Comparison of ENCODE assay signal across 10 cellular contexts in genomic region chr4:575281-576141, GRCh38. TPM values are rescaled to one million over a fixed set of nuclear protein-coding genes. Genes with fewer than 3 reads are reported as not detected.
DNase-seq lines count a peak whose midpoint lies in the region; ATAC-seq and TF ChIP-seq lines count a peak whose summit lies in the region.
"Had no signal": no experiment of that assay in that cellular context is flagged by ENCODE, and none has a peak within 500 bp of the region (broad histone marks: within the 10 kb centered on the region; RNA-seq: fewer than 3 reads in every experiment).

No MANE protein-coding gene starts in this region.

- ATAC-seq in activated CD8-positive, alpha-beta T cell treated with anti-CD3 and anti-CD28 coated beads for 36 hours = peak; percentile 21
- no peak for ATAC-seq in activated CD8-positive, alpha-beta T cell treated with anti-CD3 and anti-CD28 coated beads, Interleukin-2, amount 10 ng/mL, durations not matched to agents 7 days and 5 days
- ATAC-seq in stimulated activated naive CD8-positive, alpha-beta T cell treated with anti-CD3 and anti-CD28 coated beads, Interleukin-15, Interleukin-2, amounts not matched to agents 100 U/mL and 50 U/mL, for 24 hours = no peak
- no peak for ATAC-seq in GM21515 (IDR thresholded peaks at IDR 0.05; ENCODE audit: unreplicated experiment)

- no peak for TF ChIP-seq CTCF in activated CD8-positive, alpha-beta T cell treated with anti-CD3 and anti-CD28 coated beads for 36 hours (IDR thresholded peaks at IDR 0.05)
- TF ChIP-seq CTCF in adrenal gland (IDR thresholded peaks at IDR 0.05) (no peak), hepatocyte (IDR thresholded peaks at IDR 0.05; ENCODE audit: poor library complexity) (no peak)

- no peaks in the 10 kb centered on the region for H3K36me3 ChIP-seq in adrenal gland (replicated peaks in 1 of 2)
- no peaks in the 10 kb centered on the region for H3K36me3 ChIP-seq in hepatocyte (replicated peaks; ENCODE audit: insufficient read depth, low read depth)
- H3K36me3 ChIP-seq: neutrophil had no signal

- H3K27me3 ChIP-seq in adrenal gland = peaks cover 56% of the 10 kb centered on the region
- peaks cover 73% of the 10 kb centered on the region for H3K27me3 ChIP-seq in hepatocyte

- H3K4me1 ChIP-seq in adrenal gland (replicated peaks in 1 of 2) (no peaks in the 10 kb centered on the region), hepatocyte (ENCODE audit: insufficient read depth) (no peaks in the 10 kb centered on the region)

- no peak overlapping the region for H3K27ac Mint-ChIP-seq in activated CD8-positive, alpha-beta T cell treated with anti-CD3 and anti-CD28 coated beads for 36 hours
- no peak overlapping the region for H3K27ac Mint-ChIP-seq in activated CD8-positive, alpha-beta T cell treated with anti-CD3 and anti-CD28 coated beads, Interleukin-2, amount 10 ng/mL, durations not matched to agents 7 days and 5 days
- H3K27ac Mint-ChIP-seq: activated naive CD4-positive, alpha-beta T cell treated with anti-CD3 and anti-CD28 coated beads, Interleukin-2, amount 50 U/mL, for 24 hours had no signal

- H3K9me3 Mint-ChIP-seq in activated CD8-positive, alpha-beta T cell treated with anti-CD3 and anti-CD28 coated beads for 36 hours = no peaks in the 10 kb centered on the region
- no peaks in the 10 kb centered on the region for H3K9me3 Mint-ChIP-seq in activated CD8-positive, alpha-beta T cell treated with anti-CD3 and anti-CD28 coated beads, Interleukin-2, amount 10 ng/mL, durations not matched to agents 7 days and 5 days (ENCODE audit: insufficient read depth)

- H3K9me2 ChIP-seq in hepatocyte (replicated peaks; ENCODE audit: insufficient read depth) = no peaks in the 10 kb centered on the region

- peaks cover 58% of the 10 kb centered on the region for H3K27me3 Mint-ChIP-seq in activated CD8-positive, alpha-beta T cell treated with anti-CD3 and anti-CD28 coated beads for 36 hours
- H3K27me3 Mint-ChIP-seq in activated CD8-positive, alpha-beta T cell treated with anti-CD3 and anti-CD28 coated beads, Interleukin-2, amount 10 ng/mL, durations not matched to agents 7 days and 5 days (ENCODE audit: low read depth) = peaks cover 51% of the 10 kb centered on the region

- H3K9me3 ChIP-seq in adrenal gland (replicated peaks in 1 of 3) (no peaks in the 10 kb centered on the region), hepatocyte (ENCODE audit: low read depth) (no peaks in the 10 kb centered on the region)
- H3K9me3 ChIP-seq: neutrophil had no signal

- WGBS in adrenal gland, 4 donors = 0 to 2% (median 2%) methylated on average over 1 to 120 of the region's 127 CpGs; no CpG with 5 or more reads in 1 of the 4 donors
- WGBS in hepatocyte (ENCODE audit: low lambda C conversion rate, missing lambda C conversion rate) = 2% methylated on average over 86 of the region's 127 CpGs

- H3K4me1 Mint-ChIP-seq in activated CD8-positive, alpha-beta T cell treated with anti-CD3 and anti-CD28 coated beads for 36 hours (ENCODE audit: low read depth) = peaks cover 4% of the 10 kb centered on the region
- H3K4me1 Mint-ChIP-seq in activated CD8-positive, alpha-beta T cell treated with anti-CD3 and anti-CD28 coated beads, Interleukin-2, amount 10 ng/mL, durations not matched to agents 7 days and 5 days (ENCODE audit: low read depth) = peaks cover 12% of the 10 kb centered on the region

- intact Hi-C loops in activated CD8-positive, alpha-beta T cell treated with anti-CD3 and anti-CD28 coated beads for 36 hours (cut with micrococcal nuclease) = no loop called here
- intact Hi-C loops in adrenal gland (cut with DNase I) = no loop called here

- H3K79me2 ChIP-seq in hepatocyte = no peaks in the 10 kb centered on the region

- POLR2A ChIA-PET in activated CD8-positive, alpha-beta T cell treated with anti-CD3 and anti-CD28 coated beads for 36 hours (lab: Charles Lee) = no interaction called here
- POLR2A ChIA-PET in activated CD8-positive, alpha-beta T cell treated with anti-CD3 and anti-CD28 coated beads, Interleukin-2, amount 10 ng/mL, durations not matched to agents 7 days and 5 days (lab: Charles Lee) = no interaction called here

- DNase-seq in activated CD8-positive, alpha-beta T cell treated with anti-CD3 and anti-CD28 coated beads for 36 hours = peak; percentile 21
- DNase-seq in activated CD8-positive, alpha-beta T cell treated with anti-CD3 and anti-CD28 coated beads, Interleukin-2, amount 10 ng/mL, durations not matched to agents 7 days and 5 days = no peak
- DNase-seq in adrenal gland = peak in 6 of 7 donors; percentile 22 to 61 (median 43)
- peak; percentile 85 for DNase-seq in hepatocyte (ENCODE audit: low spot score)
- peak; percentile 33 for DNase-seq in stimulated activated naive CD8-positive, alpha-beta T cell treated with anti-CD3 and anti-CD28 coated beads, Interleukin-15, Interleukin-2, amounts not matched to agents 100 U/mL and 50 U/mL, for 24 hours
- DNase-seq in NCI-H510A (lab: John Stamatoyannopoulos, UW) = no peak
- no peak for DNase-seq in UCSD-AML1 (lab: John Stamatoyannopoulos, UW; ENCODE audit: unreplicated experiment)

- H3K4me3 Mint-ChIP-seq in activated CD8-positive, alpha-beta T cell treated with anti-CD3 and anti-CD28 coated beads for 36 hours = no peak overlapping the region
- H3K4me3 Mint-ChIP-seq in activated CD8-positive, alpha-beta T cell treated with anti-CD3 and anti-CD28 coated beads, Interleukin-2, amount 10 ng/mL, durations not matched to agents 7 days and 5 days = no peak overlapping the region
- H3K4me3 Mint-ChIP-seq: activated naive CD4-positive, alpha-beta T cell treated with anti-CD3 and anti-CD28 coated beads, Interleukin-2, amount 50 U/mL, for 24 hours had no signal

- no peaks in the 10 kb centered on the region for H4K20me1 ChIP-seq in hepatocyte (ENCODE audit: insufficient read depth, poor library complexity, severe bottlenecking)

- H3K27ac ChIP-seq in adrenal gland = no peak overlapping the region
- H3K27ac ChIP-seq in hepatocyte = no peak overlapping the region
- H3K27ac ChIP-seq: neutrophil had no signal

- peak overlapping the region; percentile 68 for H3K4me2 ChIP-seq in hepatocyte

- no peaks in the 10 kb centered on the region for H3K36me3 Mint-ChIP-seq in activated CD8-positive, alpha-beta T cell treated with anti-CD3 and anti-CD28 coated beads for 36 hours (ENCODE audit: low read depth)
- peaks cover 15% of the 10 kb centered on the region for H3K36me3 Mint-ChIP-seq in activated CD8-positive, alpha-beta T cell treated with anti-CD3 and anti-CD28 coated beads, Interleukin-2, amount 10 ng/mL, durations not matched to agents 7 days and 5 days (ENCODE audit: low read depth)

- H3K4me3 ChIP-seq in adrenal gland (no peak overlapping the region), hepatocyte (no peak overlapping the region)

- H2AFZ ChIP-seq in hepatocyte = no peak overlapping the region

- TF ChIP-seq POLR2A in adrenal gland (IDR thresholded peaks at IDR 0.05) = no peak

- CTCF ChIA-PET in activated CD8-positive, alpha-beta T cell treated with anti-CD3 and anti-CD28 coated beads for 36 hours (lab: Charles Lee) = no interaction called here
- CTCF ChIA-PET in activated CD8-positive, alpha-beta T cell treated with anti-CD3 and anti-CD28 coated beads, Interleukin-2, amount 10 ng/mL, durations not matched to agents 7 days and 5 days (lab: Charles Lee) = no interaction called here

RNA-seq across cellular contexts. Expression of gene TMEM271, which starts 0.6 kb away (rescaled TPM):
- total RNA-seq in activated CD8-positive, alpha-beta T cell treated with anti-CD3 and anti-CD28 coated beads for 36 hours = not detected
- total RNA-seq in activated CD8-positive, alpha-beta T cell treated with anti-CD3 and anti-CD28 coated beads, Interleukin-2, amount 10 ng/mL, durations not matched to agents 7 days and 5 days = not detected
- 1 to 10 TPM in 2 of 8 donors, under 1 TPM in 1, not detected in 5; 0.40 to 1.9 (median 1.8) TPM for total RNA-seq in adrenal gland
- under 1 TPM; 0.54 to 0.64 (median 0.60) TPM for polyA plus RNA-seq in adrenal gland
- not detected in 2 replicates for total RNA-seq in hepatocyte
- not detected in 2 replicates for polyA plus RNA-seq in hepatocyte

RNA-seq across cellular contexts. Expression of gene PDE6B, which starts 49.9 kb away (rescaled TPM):
- total RNA-seq in activated CD8-positive, alpha-beta T cell treated with anti-CD3 and anti-CD28 coated beads for 36 hours = 10 to 100 TPM; 11.4 to 13.9 TPM
- 10 to 100 TPM; 16.1 to 17.7 TPM for total RNA-seq in activated CD8-positive, alpha-beta T cell treated with anti-CD3 and anti-CD28 coated beads, Interleukin-2, amount 10 ng/mL, durations not matched to agents 7 days and 5 days
- total RNA-seq in adrenal gland (1 to 10 TPM in 5 of 8 donors, under 1 TPM in 1, not detected in 2; 0.86 to 5.0 (median 2.2) TPM), hepatocyte (17.3 and 29.5 TPM in 2 replicates)
- polyA plus RNA-seq in adrenal gland (1 to 10 TPM in 1 of 3 donors, under 1 TPM in 2; 0.68 to 1.8 (median 0.71) TPM), hepatocyte (24.1 and 26.1 TPM in 2 replicates)

Comparison
In these comparisons a context has a peak if more than half of its experiments do, and no peak if none do; other contexts are left out.
1. DNase-seq: peak in activated CD8-positive, alpha-beta T cell treated with anti-CD3 and anti-CD28 coated beads for 36 hours (single experiment), adrenal gland (6 of 7), hepatocyte (single experiment) and stimulated activated naive CD8-positive, alpha-beta T cell treated with anti-CD3 and anti-CD28 coated beads, Interleukin-15, Interleukin-2, amounts not matched to agents 100 U/mL and 50 U/mL, for 24 hours (single experiment); none in activated CD8-positive, alpha-beta T cell treated with anti-CD3 and anti-CD28 coated beads, Interleukin-2, amount 10 ng/mL, durations not matched to agents 7 days and 5 days (single experiment), NCI-H510A (single experiment) and UCSD-AML1 (single experiment).